In genomic region chr19:10928563-10929401, GRCh38 we compare ENCODE assay signal across 1 cellular context.
TF ChIP-seq lines count a peak whose summit lies in the region.

Gene TIMM29, plus strand, starts transcription at chr19:10928811. Its CDS starts 12 bp downstream, at chr19:10928823.
Gene YIPF2, minus strand, starts transcription at chr19:10928639. Its CDS starts 229 bp downstream, at chr19:10928410.

TF ChIP-seq in K562, 482 proteins besides CTCF, POLR2A, EP300 and RAD21 (continued from another document and continues in another):
- TF ChIP-seq, protein P1, sequence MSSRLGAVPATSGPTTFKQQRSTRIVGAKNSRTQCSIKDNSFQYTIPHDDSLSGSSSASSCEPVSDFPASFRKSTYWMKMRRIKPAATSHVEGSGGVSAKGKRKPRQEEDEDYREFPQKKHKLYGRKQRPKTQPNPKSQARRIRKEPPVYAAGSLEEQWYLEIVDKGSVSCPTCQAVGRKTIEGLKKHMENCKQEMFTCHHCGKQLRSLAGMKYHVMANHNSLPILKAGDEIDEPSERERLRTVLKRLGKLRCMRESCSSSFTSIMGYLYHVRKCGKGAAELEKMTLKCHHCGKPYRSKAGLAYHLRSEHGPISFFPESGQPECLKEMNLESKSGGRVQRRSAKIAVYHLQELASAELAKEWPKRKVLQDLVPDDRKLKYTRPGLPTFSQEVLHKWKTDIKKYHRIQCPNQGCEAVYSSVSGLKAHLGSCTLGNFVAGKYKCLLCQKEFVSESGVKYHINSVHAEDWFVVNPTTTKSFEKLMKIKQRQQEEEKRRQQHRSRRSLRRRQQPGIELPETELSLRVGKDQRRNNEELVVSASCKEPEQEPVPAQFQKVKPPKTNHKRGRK (tag; IDR thresholded peaks at IDR 0.05) = no peak
- no peak for TF ChIP-seq MIER1 (IDR thresholded peaks at IDR 0.05; ENCODE audit: low read depth)
- TF ChIP-seq AFF4 (CRISPR knock-in tag; IDR thresholded peaks at IDR 0.05) = 0 out of 2 replicates have a peak, but pooled peaks have one; percentile 20
- no peak for TF ChIP-seq ZSCAN29 (IDR thresholded peaks at IDR 0.05)
- TF ChIP-seq, protein P2, sequence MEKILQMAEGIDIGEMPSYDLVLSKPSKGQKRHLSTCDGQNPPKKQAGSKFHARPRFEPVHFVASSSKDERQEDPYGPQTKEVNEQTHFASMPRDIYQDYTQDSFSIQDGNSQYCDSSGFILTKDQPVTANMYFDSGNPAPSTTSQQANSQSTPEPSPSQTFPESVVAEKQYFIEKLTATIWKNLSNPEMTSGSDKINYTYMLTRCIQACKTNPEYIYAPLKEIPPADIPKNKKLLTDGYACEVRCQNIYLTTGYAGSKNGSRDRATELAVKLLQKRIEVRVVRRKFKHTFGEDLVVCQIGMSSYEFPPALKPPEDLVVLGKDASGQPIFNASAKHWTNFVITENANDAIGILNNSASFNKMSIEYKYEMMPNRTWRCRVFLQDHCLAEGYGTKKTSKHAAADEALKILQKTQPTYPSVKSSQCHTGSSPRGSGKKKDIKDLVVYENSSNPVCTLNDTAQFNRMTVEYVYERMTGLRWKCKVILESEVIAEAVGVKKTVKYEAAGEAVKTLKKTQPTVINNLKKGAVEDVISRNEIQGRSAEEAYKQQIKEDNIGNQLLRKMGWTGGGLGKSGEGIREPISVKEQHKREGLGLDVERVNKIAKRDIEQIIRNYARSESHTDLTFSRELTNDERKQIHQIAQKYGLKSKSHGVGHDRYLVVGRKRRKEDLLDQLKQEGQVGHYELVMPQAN (IDR thresholded peaks at IDR 0.05; ENCODE audit: borderline replicate concordance) = no peak
- no peak; the same call in none of the 2 replicates for TF ChIP-seq VEZF1 (CRISPR knock-in tag; IDR thresholded peaks at IDR 0.05)
- TF ChIP-seq PRPF4 (IDR thresholded peaks at IDR 0.05; ENCODE audit: insufficient read depth, low read depth, low read length, poor library complexity, severe bottlenecking) = no peak
- no peak for TF ChIP-seq RFX1 (IDR thresholded peaks at IDR 0.05)
- peak in 1 of 2 experiments; percentile 95; a peak in 2 of 4 replicates for TF ChIP-seq BCLAF1 (IDR thresholded peaks at IDR 0.05; ENCODE audit: borderline replicate concordance in 1 of 2, control insufficient read depth in 1 of 2, low read depth in 2 of 2, low read length in 1 of 2)
- TF ChIP-seq ZNF444 (CRISPR knock-in tag; IDR thresholded peaks at IDR 0.05) = no peak
- TF ChIP-seq SRSF1 (IDR thresholded peaks at IDR 0.05; ENCODE audit: low read depth, low read length) = no peak
- TF ChIP-seq NFXL1 (CRISPR knock-in tag; IDR thresholded peaks at IDR 0.05) = no peak
- TF ChIP-seq, protein P3, sequence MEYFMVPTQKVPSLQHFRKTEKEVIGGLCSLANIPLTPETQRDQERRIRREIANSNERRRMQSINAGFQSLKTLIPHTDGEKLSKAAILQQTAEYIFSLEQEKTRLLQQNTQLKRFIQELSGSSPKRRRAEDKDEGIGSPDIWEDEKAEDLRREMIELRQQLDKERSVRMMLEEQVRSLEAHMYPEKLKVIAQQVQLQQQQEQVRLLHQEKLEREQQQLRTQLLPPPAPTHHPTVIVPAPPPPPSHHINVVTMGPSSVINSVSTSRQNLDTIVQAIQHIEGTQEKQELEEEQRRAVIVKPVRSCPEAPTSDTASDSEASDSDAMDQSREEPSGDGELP (CRISPR knock-in tag; IDR thresholded peaks at IDR 0.05; ENCODE audit: borderline replicate concordance) = peak; percentile 69; the same call in 1 of the 2 replicates
- no peak for TF ChIP-seq ATF3 (IDR thresholded peaks at IDR 0.05)
- TF ChIP-seq ATF3 (CRISPR knock-in tag; conservative IDR thresholded peaks at IDR 0.05) = no peak
- TF ChIP-seq TAF15 (IDR thresholded peaks at IDR 0.05; ENCODE audit: low read depth, low read length) = no peak
- peak; percentile 87 for TF ChIP-seq SP1 (CRISPR knock-in tag; IDR thresholded peaks at IDR 0.05)
- TF ChIP-seq ETV1 (tag; conservative IDR thresholded peaks at IDR 0.05; ENCODE audit: low read depth) = peak; percentile 86
- TF ChIP-seq ZNF146 (CRISPR knock-in tag; IDR thresholded peaks at IDR 0.05; ENCODE audit: unreplicated experiment) = no peak
- TF ChIP-seq ZBTB9 (CRISPR knock-in tag; IDR thresholded peaks at IDR 0.05) = 0 out of 2 replicates have a peak, but pooled peaks have one; percentile 27
- TF ChIP-seq DNMT1 (IDR thresholded peaks at IDR 0.05) = no peak
- TF ChIP-seq ZNF766 (CRISPR knock-in tag; conservative IDR thresholded peaks at IDR 0.05) = no peak
- peak; percentile 62 for TF ChIP-seq KDM5B (IDR thresholded peaks at IDR 0.05; ENCODE audit: insufficient replicate concordance, low read depth, low read length)
- TF ChIP-seq ZNF830 (CRISPR knock-in tag; IDR thresholded peaks at IDR 0.05) = 0 out of 2 replicates have a peak, but pooled peaks have one; percentile 31
- 0 out of 2 replicates have a peak, but pooled peaks have one; percentile 22 for TF ChIP-seq E2F3 (CRISPR knock-in tag; IDR thresholded peaks at IDR 0.05)
- no peak; the same call in 1 of the 2 replicates for TF ChIP-seq ZNF263 (CRISPR knock-in tag; IDR thresholded peaks at IDR 0.05; ENCODE audit: borderline replicate concordance)
- no peak for TF ChIP-seq MCM3 (IDR thresholded peaks at IDR 0.05)
- TF ChIP-seq FIP1L1 (IDR thresholded peaks at IDR 0.05; ENCODE audit: low read depth, low read length, poor library complexity, severe bottlenecking) = peak; percentile 37
- peak; percentile 60 to 96 (median 94) for TF ChIP-seq YY1 (IDR thresholded peaks at IDR 0.05; ENCODE audit: borderline replicate concordance in 1 of 3, control insufficient read depth in 1 of 3, extremely low read depth in 1 of 3, insufficient read depth in 3 of 3, insufficient read length in 1 of 3, insufficient replicate concordance in 2 of 3, low read depth in 1 of 3, low read length in 2 of 3)
- TF ChIP-seq ZNF57 (CRISPR knock-in tag; IDR thresholded peaks at IDR 0.05) = 0 out of 2 replicates have a peak, but pooled peaks have one; percentile 29
- peak; percentile 99 for TF ChIP-seq ZEB2 (IDR thresholded peaks at IDR 0.05)
- peak; percentile 14; the same call in 1 of the 2 replicates for TF ChIP-seq ZNF384 (IDR thresholded peaks at IDR 0.05; ENCODE audit: low read depth, low read length)
- TF ChIP-seq ZNF121 (CRISPR knock-in tag; conservative IDR thresholded peaks at IDR 0.05) = no peak
- no peak for TF ChIP-seq PPARD (CRISPR knock-in tag; IDR thresholded peaks at IDR 0.05)
- TF ChIP-seq, protein P4, sequence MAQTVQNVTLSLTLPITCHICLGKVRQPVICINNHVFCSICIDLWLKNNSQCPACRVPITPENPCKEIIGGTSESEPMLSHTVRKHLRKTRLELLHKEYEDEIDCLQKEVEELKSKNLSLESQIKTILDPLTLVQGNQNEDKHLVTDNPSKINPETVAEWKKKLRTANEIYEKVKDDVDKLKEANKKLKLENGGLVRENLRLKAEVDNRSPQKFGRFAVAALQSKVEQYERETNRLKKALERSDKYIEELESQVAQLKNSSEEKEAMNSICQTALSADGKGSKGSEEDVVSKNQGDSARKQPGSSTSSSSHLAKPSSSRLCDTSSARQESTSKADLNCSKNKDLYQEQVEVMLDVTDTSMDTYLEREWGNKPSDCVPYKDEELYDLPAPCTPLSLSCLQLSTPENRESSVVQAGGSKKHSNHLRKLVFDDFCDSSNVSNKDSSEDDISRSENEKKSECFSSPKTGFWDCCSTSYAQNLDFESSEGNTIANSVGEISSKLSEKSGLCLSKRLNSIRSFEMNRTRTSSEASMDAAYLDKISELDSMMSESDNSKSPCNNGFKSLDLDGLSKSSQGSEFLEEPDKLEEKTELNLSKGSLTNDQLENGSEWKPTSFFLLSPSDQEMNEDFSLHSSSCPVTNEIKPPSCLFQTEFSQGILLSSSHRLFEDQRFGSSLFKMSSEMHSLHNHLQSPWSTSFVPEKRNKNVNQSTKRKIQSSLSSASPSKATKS (CRISPR knock-in tag; IDR thresholded peaks at IDR 0.05) = no peak
- no peak for TF ChIP-seq NFIX (CRISPR knock-in tag; IDR thresholded peaks at IDR 0.05; ENCODE audit: low read depth)
- no peak; the same call in 1 of the 2 replicates for TF ChIP-seq ELF4 (CRISPR knock-in tag; IDR thresholded peaks at IDR 0.05)
- peak; percentile 30 for TF ChIP-seq SMAD1 (IDR thresholded peaks at IDR 0.05; ENCODE audit: low read depth, low read length, partially characterized antibody)
- peak; percentile 74 for TF ChIP-seq ZBTB12 (CRISPR knock-in tag; IDR thresholded peaks at IDR 0.05)
- peak; percentile 90 for TF ChIP-seq MEIS2 (IDR thresholded peaks at IDR 0.05; ENCODE audit: partially characterized antibody)
- no peak for TF ChIP-seq ZNF696 (CRISPR knock-in tag; conservative IDR thresholded peaks at IDR 0.05)
